1 cellular context compared by ENCODE assay signal in genomic region chr20:53869466-53870258, GRCh38.
TF ChIP-seq lines count a peak whose summit lies in the region.

No MANE protein-coding gene starts in this region.

TF ChIP-seq in HepG2, 621 proteins besides CTCF, POLR2A, EP300 and RAD21 (continued from another document and continues in another):
- TF ChIP-seq ZNF646 (CRISPR knock-in tag; IDR thresholded peaks at IDR 0.05) (peak; percentile 81), GLMP (CRISPR knock-in tag; IDR thresholded peaks at IDR 0.05; ENCODE audit: borderline replicate concordance) (no peak), ZNF563 (CRISPR knock-in tag; IDR thresholded peaks at IDR 0.05) (no peak), ZNF12 (CRISPR knock-in tag; IDR thresholded peaks at IDR 0.05) (peak; percentile 78; the same call in 1 of the 2 replicates), ZNF124 (CRISPR knock-in tag; IDR thresholded peaks at IDR 0.05) (peak; percentile 81), ZNF256 (CRISPR knock-in tag; conservative IDR thresholded peaks at IDR 0.05) (no peak), ATF1 (CRISPR knock-in tag; IDR thresholded peaks at IDR 0.05) (no peak), RARA (CRISPR knock-in tag; IDR thresholded peaks at IDR 0.05) (peak; percentile 69), KLF13 (CRISPR knock-in tag; IDR thresholded peaks at IDR 0.05) (no peak), AHDC1 (CRISPR knock-in tag; IDR thresholded peaks at IDR 0.05; ENCODE audit: borderline replicate concordance) (peak; percentile 42; the same call in 1 of the 2 replicates), ZBTB7A (CRISPR knock-in tag; IDR thresholded peaks at IDR 0.05) (no peak), MIER2 (CRISPR knock-in tag; IDR thresholded peaks at IDR 0.05) (peak; percentile 87), ZMYM2 (CRISPR knock-in tag; IDR thresholded peaks at IDR 0.05) (peak; percentile 79; the same call in 1 of the 2 replicates), ATAD3A (CRISPR knock-in tag; IDR thresholded peaks at IDR 0.05) (no peak), ZNF446 (CRISPR knock-in tag; IDR thresholded peaks at IDR 0.05) (no peak), AGO2 (optimal IDR thresholded peaks at IDR 0.05; ENCODE audit: low read depth, low read length) (no peak), ZNF383 (CRISPR knock-in tag; IDR thresholded peaks at IDR 0.05; ENCODE audit: borderline replicate concordance) (no peak), ZNF580 (CRISPR knock-in tag; IDR thresholded peaks at IDR 0.05; ENCODE audit: borderline replicate concordance, low read depth) (peak; percentile 86; the same call in 1 of the 2 replicates), EEA1 (CRISPR knock-in tag; IDR thresholded peaks at IDR 0.05; ENCODE audit: borderline replicate concordance) (no peak), SOX5 (CRISPR knock-in tag; IDR thresholded peaks at IDR 0.05; ENCODE audit: borderline replicate concordance) (peak; percentile 89), NFE2 (CRISPR knock-in tag; IDR thresholded peaks at IDR 0.05) (no peak), POGZ (CRISPR knock-in tag; IDR thresholded peaks at IDR 0.05) (peak; percentile 95), ZNF777 (CRISPR knock-in tag; IDR thresholded peaks at IDR 0.05) (no peak; the same call in 1 of the 2 replicates), ZKSCAN5 (CRISPR knock-in tag; IDR thresholded peaks at IDR 0.05) (no peak), ZNF775 (CRISPR knock-in tag; IDR thresholded peaks at IDR 0.05; ENCODE audit: borderline replicate concordance) (no peak), ZFP90 (CRISPR knock-in tag; IDR thresholded peaks at IDR 0.05; ENCODE audit: borderline replicate concordance) (peak; percentile 91), ZNF180 (CRISPR knock-in tag; IDR thresholded peaks at IDR 0.05; ENCODE audit: borderline replicate concordance, low read depth) (no peak), TGIF2 (CRISPR knock-in tag; IDR thresholded peaks at IDR 0.05) (no peak), ZNF329 (CRISPR knock-in tag; IDR thresholded peaks at IDR 0.05; ENCODE audit: low read depth) (no peak), NONO (IDR thresholded peaks at IDR 0.05) (no peak), NONO (CRISPR knock-in tag; conservative IDR thresholded peaks at IDR 0.05) (no peak)
- TF ChIP-seq, protein P1, sequence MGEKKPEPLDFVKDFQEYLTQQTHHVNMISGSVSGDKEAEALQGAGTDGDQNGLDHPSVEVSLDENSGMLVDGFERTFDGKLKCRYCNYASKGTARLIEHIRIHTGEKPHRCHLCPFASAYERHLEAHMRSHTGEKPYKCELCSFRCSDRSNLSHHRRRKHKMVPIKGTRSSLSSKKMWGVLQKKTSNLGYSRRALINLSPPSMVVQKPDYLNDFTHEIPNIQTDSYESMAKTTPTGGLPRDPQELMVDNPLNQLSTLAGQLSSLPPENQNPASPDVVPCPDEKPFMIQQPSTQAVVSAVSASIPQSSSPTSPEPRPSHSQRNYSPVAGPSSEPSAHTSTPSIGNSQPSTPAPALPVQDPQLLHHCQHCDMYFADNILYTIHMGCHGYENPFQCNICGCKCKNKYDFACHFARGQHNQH (CRISPR knock-in tag; IDR thresholded peaks at IDR 0.05): peak; percentile 83; the same call in 1 of the 2 replicates
- TF ChIP-seq, protein P2, sequence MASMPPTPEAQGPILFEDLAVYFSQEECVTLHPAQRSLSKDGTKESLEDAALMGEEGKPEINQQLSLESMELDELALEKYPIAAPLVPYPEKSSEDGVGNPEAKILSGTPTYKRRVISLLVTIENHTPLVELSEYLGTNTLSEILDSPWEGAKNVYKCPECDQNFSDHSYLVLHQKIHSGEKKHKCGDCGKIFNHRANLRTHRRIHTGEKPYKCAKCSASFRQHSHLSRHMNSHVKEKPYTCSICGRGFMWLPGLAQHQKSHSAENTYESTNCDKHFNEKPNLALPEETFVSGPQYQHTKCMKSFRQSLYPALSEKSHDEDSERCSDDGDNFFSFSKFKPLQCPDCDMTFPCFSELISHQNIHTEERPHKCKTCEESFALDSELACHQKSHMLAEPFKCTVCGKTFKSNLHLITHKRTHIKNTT (CRISPR knock-in tag; IDR thresholded peaks at IDR 0.05): no peak
- TF ChIP-seq, protein P3, sequence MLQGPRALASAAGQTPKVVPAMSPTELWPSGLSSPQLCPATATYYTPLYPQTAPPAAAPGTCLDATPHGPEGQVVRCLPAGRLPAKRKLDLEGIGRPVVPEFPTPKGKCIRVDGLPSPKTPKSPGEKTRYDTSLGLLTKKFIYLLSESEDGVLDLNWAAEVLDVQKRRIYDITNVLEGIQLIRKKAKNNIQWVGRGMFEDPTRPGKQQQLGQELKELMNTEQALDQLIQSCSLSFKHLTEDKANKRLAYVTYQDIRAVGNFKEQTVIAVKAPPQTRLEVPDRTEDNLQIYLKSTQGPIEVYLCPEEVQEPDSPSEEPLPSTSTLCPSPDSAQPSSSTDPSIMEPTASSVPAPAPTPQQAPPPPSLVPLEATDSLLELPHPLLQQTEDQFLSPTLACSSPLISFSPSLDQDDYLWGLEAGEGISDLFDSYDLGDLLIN (CRISPR knock-in tag; IDR thresholded peaks at IDR 0.05; ENCODE audit: borderline replicate concordance): no peak
- TF ChIP-seq, protein P4, sequence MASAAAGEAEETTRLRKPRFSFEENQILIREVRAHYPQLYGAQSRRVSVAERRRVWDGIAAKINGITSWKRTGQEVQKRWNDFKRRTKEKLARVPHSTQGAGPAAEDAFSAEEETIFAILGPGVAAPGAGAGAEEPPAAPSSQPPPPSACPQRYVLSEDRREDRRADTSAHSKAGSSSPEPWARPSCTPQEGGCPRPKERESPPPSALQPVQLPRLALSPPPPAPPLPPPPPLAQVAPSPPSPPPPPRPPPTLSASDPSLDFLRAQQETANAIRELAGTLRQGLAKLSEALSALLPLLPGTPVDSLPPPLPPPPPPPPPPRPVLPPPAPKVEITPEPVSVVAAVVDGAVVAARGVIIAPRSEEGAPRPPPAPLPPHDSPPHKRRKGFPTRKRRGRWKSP (CRISPR knock-in tag; IDR thresholded peaks at IDR 0.05): no peak
- TF ChIP-seq, protein P5, sequence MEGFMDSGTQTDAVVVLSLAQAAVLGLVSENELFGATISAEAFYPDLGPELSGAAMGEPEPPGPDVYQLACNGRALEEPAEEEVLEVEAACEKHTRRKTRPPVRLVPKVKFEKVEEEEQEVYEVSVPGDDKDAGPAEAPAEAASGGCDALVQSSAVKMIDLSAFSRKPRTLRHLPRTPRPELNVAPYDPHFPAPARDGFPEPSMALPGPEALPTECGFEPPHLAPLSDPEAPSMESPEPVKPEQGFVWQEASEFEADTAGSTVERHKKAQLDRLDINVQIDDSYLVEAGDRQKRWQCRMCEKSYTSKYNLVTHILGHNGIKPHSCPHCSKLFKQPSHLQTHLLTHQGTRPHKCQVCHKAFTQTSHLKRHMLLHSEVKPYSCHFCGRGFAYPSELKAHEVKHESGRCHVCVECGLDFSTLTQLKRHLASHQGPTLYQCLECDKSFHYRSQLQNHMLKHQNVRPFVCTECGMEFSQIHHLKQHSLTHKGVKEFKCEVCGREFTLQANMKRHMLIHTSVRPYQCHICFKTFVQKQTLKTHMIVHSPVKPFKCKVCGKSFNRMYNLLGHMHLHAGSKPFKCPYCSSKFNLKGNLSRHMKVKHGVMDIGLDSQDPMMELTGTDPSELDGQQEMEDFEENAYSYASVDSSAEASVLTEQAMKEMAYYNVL (CRISPR knock-in tag; IDR thresholded peaks at IDR 0.05; ENCODE audit: borderline replicate concordance): peak; percentile 97
- TF ChIP-seq, protein P6, sequence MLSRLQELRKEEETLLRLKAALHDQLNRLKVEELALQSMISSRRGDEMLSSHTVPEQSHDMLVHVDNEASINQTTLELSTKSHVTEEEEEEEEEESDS (CRISPR knock-in tag; IDR thresholded peaks at IDR 0.05; ENCODE audit: borderline replicate concordance): 0 out of 2 replicates have a peak, but pooled peaks have one; percentile 35
- TF ChIP-seq, protein P7, sequence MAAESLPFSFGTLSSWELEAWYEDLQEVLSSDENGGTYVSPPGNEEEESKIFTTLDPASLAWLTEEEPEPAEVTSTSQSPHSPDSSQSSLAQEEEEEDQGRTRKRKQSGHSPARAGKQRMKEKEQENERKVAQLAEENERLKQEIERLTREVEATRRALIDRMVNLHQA (CRISPR knock-in tag; IDR thresholded peaks at IDR 0.05): no peak
